ENCODE assay signal across 16 cellular contexts in genomic region chr2:69489793-69490192, GRCh38. TPM values are rescaled to one million over a fixed set of nuclear protein-coding genes. Genes with fewer than 3 reads are reported as not detected.
DNase-seq lines count a peak whose midpoint lies in the region; ATAC-seq and TF ChIP-seq lines count a peak whose summit lies in the region.
"Had no signal": no experiment of that assay in that cellular context is flagged by ENCODE, and none has a peak within 500 bp of the region (broad histone marks: within the 10 kb centered on the region; RNA-seq: fewer than 3 reads in every experiment).

No MANE protein-coding gene starts in this region.

- no peak overlapping the region for H3K4me3 Mint-ChIP-seq in activated naive CD8-positive, alpha-beta T cell treated with anti-CD3 and anti-CD28 coated beads, Interleukin-2, amount 50 U/mL, for 24 hours
- no peak overlapping the region for H3K4me3 Mint-ChIP-seq in naive thymus-derived CD4-positive, alpha-beta T cell
- H3K4me3 Mint-ChIP-seq: activated naive CD4-positive, alpha-beta T cell treated with anti-CD3 and anti-CD28 coated beads for 36 hours; B cell had no signal

- H3K27me3 Mint-ChIP-seq in activated naive CD8-positive, alpha-beta T cell treated with anti-CD3 and anti-CD28 coated beads, Interleukin-2, amount 50 U/mL, for 24 hours = no peaks in the 10 kb centered on the region
- no peaks in the 10 kb centered on the region for H3K27me3 Mint-ChIP-seq in naive thymus-derived CD4-positive, alpha-beta T cell

- H3K9me3 ChIP-seq in naive thymus-derived CD4-positive, alpha-beta T cell (ENCODE audit: control insufficient read depth in 2 of 3, low read length in 3 of 3) = no peaks in the 10 kb centered on the region
- H3K9me3 ChIP-seq: prostate gland, suprapubic skin had no signal

- DNase-seq in BJ (ENCODE audit: low read depth) = peak; percentile 12
- peak; percentile 30 for DNase-seq in EH (ENCODE audit: low read depth)
- DNase-seq in activated naive CD8-positive, alpha-beta T cell treated with anti-CD3 and anti-CD28 coated beads, Interleukin-2, amount 50 U/mL, for 24 hours = no peak
- DNase-seq in naive thymus-derived CD4-positive, alpha-beta T cell = no peak
- no peak for DNase-seq in GM13977 (ENCODE audit: low spot score)
- DNase-seq: effector CD4-positive, alpha-beta T cell; NCI-H1417 treated with DMSO at 0.1 percent for 48 hours; SIG-M5 had no signal

- intact Hi-C loops in naive thymus-derived CD4-positive, alpha-beta T cell (cut with micrococcal nuclease) = loop anchor here (2.0 kb wide), 1 partner anchor 53 kb away; the partner anchor contains the start of gene NFU1 (in 2 of the 2)

- in situ Hi-C loops in GM13977 (cut with MboI; ENCODE audit: low pct_unique_long_range_greater_than_20kb, low sequenced_read_pairs, unreplicated experiment) = no loop called here

- H3K27ac Mint-ChIP-seq in activated naive CD8-positive, alpha-beta T cell treated with anti-CD3 and anti-CD28 coated beads, Interleukin-2, amount 50 U/mL, for 24 hours = peak overlapping the region; percentile 76
- peak overlapping the region in 8 of 9 donors; percentile 15 to 90 (median 62) for H3K27ac Mint-ChIP-seq in naive thymus-derived CD4-positive, alpha-beta T cell
- H3K27ac Mint-ChIP-seq: activated naive CD4-positive, alpha-beta T cell treated with anti-CD3 and anti-CD28 coated beads for 36 hours; B cell had no signal

- H3K4me1 ChIP-seq in naive thymus-derived CD4-positive, alpha-beta T cell (ENCODE audit: control insufficient read depth in 2 of 2, insufficient read depth in 2 of 2, low read length in 2 of 2) = no peaks in the 10 kb centered on the region
- H3K4me1 ChIP-seq: prostate gland, suprapubic skin had no signal

- H3K27ac ChIP-seq in naive thymus-derived CD4-positive, alpha-beta T cell (ENCODE audit: low read depth, low read length) = no peak overlapping the region
- H3K27ac ChIP-seq: cardiac muscle cell, prostate gland, suprapubic skin had no signal

- H3K4me3 ChIP-seq in BJ (ENCODE audit: low read depth, low read length) = no peak overlapping the region
- no peak overlapping the region for H3K4me3 ChIP-seq in naive thymus-derived CD4-positive, alpha-beta T cell (ENCODE audit: low read length)
- H3K4me3 ChIP-seq: cardiac muscle cell, prostate gland, suprapubic skin had no signal

- POLR2A ChIA-PET in BJ (lab: Charles Lee) = no interaction called here
- POLR2A ChIA-PET in naive thymus-derived CD4-positive, alpha-beta T cell (lab: Charles Lee) = interaction anchor here (0.6 kb wide), 2 partner anchors 168 to 730 kb away, joined by 3 read pairs; no protein-coding TSS in a partner anchor

- peaks cover 24% of the 10 kb centered on the region for H3K36me3 Mint-ChIP-seq in activated naive CD8-positive, alpha-beta T cell treated with anti-CD3 and anti-CD28 coated beads, Interleukin-2, amount 50 U/mL, for 24 hours (ENCODE audit: low read depth)
- H3K36me3 Mint-ChIP-seq in naive thymus-derived CD4-positive, alpha-beta T cell = peaks cover 9 to 67% (median 41%) of the 10 kb centered on the region in 5 donors

- CTCF ChIA-PET in BJ (lab: Yijun Ruan, JAX) = no interaction called here
- CTCF ChIA-PET in naive thymus-derived CD4-positive, alpha-beta T cell (lab: Charles Lee) = no interaction called here

- TF ChIP-seq CTCF in BJ (IDR thresholded peaks at IDR 0.05; ENCODE audit: insufficient read depth, low read depth, low read length) = no peak
- no peak for TF ChIP-seq CTCF in GM13977 (IDR thresholded peaks at IDR 0.05; ENCODE audit: extremely low read depth, insufficient read depth, missing control alignments)

- no peaks in the 10 kb centered on the region for H3K27me3 ChIP-seq in BJ (ENCODE audit: control insufficient read depth, insufficient read depth, low read length)
- H3K27me3 ChIP-seq in naive thymus-derived CD4-positive, alpha-beta T cell (ENCODE audit: control insufficient read depth in 2 of 2, insufficient read depth in 2 of 2, low read length in 2 of 2) = no peaks in the 10 kb centered on the region
- H3K27me3 ChIP-seq: cardiac muscle cell, suprapubic skin had no signal

- H3K4me1 Mint-ChIP-seq in activated naive CD8-positive, alpha-beta T cell treated with anti-CD3 and anti-CD28 coated beads, Interleukin-2, amount 50 U/mL, for 24 hours = peaks cover 35% of the 10 kb centered on the region
- peaks cover 10 to 48% (median 28%) of the 10 kb centered on the region in 7 donors for H3K4me1 Mint-ChIP-seq in naive thymus-derived CD4-positive, alpha-beta T cell

- no peaks in the 10 kb centered on the region for H3K9me3 Mint-ChIP-seq in activated naive CD8-positive, alpha-beta T cell treated with anti-CD3 and anti-CD28 coated beads, Interleukin-2, amount 50 U/mL, for 24 hours
- peaks cover 0 to 1% (median 0%) of the 10 kb centered on the region in 11 donors for H3K9me3 Mint-ChIP-seq in naive thymus-derived CD4-positive, alpha-beta T cell
- H3K9me3 Mint-ChIP-seq: activated naive CD4-positive, alpha-beta T cell treated with anti-CD3 and anti-CD28 coated beads for 36 hours had no signal

- no peak for ATAC-seq in activated naive CD8-positive, alpha-beta T cell treated with anti-CD3 and anti-CD28 coated beads, Interleukin-2, amount 50 U/mL, for 24 hours
- no peak for ATAC-seq in naive thymus-derived CD4-positive, alpha-beta T cell
- ATAC-seq in HG02759 (IDR thresholded peaks at IDR 0.05; ENCODE audit: unreplicated experiment) (no peak), HG02884 (IDR thresholded peaks at IDR 0.05; ENCODE audit: unreplicated experiment) (no peak), GM21786 (IDR thresholded peaks at IDR 0.05; ENCODE audit: unreplicated experiment) (no peak)

- peaks cover 11% of the 10 kb centered on the region for H3K36me3 ChIP-seq in BJ (ENCODE audit: control insufficient read depth, insufficient read depth, low read length)
- peaks cover 8 to 64% (median 9%) of the 10 kb centered on the region in 3 experiments for H3K36me3 ChIP-seq in naive thymus-derived CD4-positive, alpha-beta T cell (ENCODE audit: control insufficient read depth in 2 of 3, insufficient read depth in 3 of 3, low read length in 3 of 3)
- H3K36me3 ChIP-seq: prostate gland had no signal

RNA-seq across cellular contexts. Expression of gene NFU1, which starts 52.6 kb away (rescaled TPM):
- 13.0 and 40.1 TPM in 2 replicates for polyA plus RNA-seq in BJ (2011; rRNA removed)
- 4.3 and 4.7 TPM in 2 replicates for polyA minus RNA-seq in BJ (2011; rRNA and poly(A)+ RNA removed)
- 10 to 100 TPM; 16.1 to 25.8 (median 22.6) TPM for total RNA-seq in naive thymus-derived CD4-positive, alpha-beta T cell
- 10 to 100 TPM; 58.4 to 76.4 TPM for polyA plus RNA-seq in naive thymus-derived CD4-positive, alpha-beta T cell

Comparison
In these comparisons a context has a peak if more than half of its experiments do, and no peak if none do; other contexts are left out.
1. DNase-seq: peak in BJ (single experiment) and EH (single experiment); none in activated naive CD8-positive, alpha-beta T cell treated with anti-CD3 and anti-CD28 coated beads, Interleukin-2, amount 50 U/mL, for 24 hours (single experiment), naive thymus-derived CD4-positive, alpha-beta T cell (0 of 9) and GM13977 (single experiment).